In genomic region chr7:95772298-95772770, GRCh38 we compare ENCODE assay signal across 8 cellular contexts. TPM values are rescaled to one million over a fixed set of nuclear protein-coding genes. Genes with fewer than 3 reads are reported as not detected.
DNase-seq lines count a peak whose midpoint lies in the region; ATAC-seq and TF ChIP-seq lines count a peak whose summit lies in the region.

Gene DYNC1I1 (plus strand): TSS chr7:95772554. CDS start chr7:95804730, 32,176 bp downstream.

- H3K9me3 Mint-ChIP-seq in activated CD8-positive, alpha-beta T cell treated with anti-CD3 and anti-CD28 coated beads, Interleukin-2, amount 10 ng/mL, durations not matched to agents 7 days and 5 days (ENCODE audit: insufficient read depth): no peaks in the 10 kb centered on the region
- peaks cover 0 to 2% (median 0%) of the 10 kb centered on the region in 7 donors for H3K9me3 Mint-ChIP-seq in naive B cell

- H3K4me2 ChIP-seq in BLaER1: peak within 1 kb of the TSS; percentile 96

- CTCF ChIA-PET in activated CD8-positive, alpha-beta T cell treated with anti-CD3 and anti-CD28 coated beads, Interleukin-2, amount 10 ng/mL, durations not matched to agents 7 days and 5 days (lab: Charles Lee): interaction anchor here (1.4 kb wide), 1 partner anchor 440 kb away, joined by 5 read pairs; no protein-coding TSS in a partner anchor

- ATAC-seq in GM19023 (IDR thresholded peaks at IDR 0.05; ENCODE audit: unreplicated experiment) (peak; percentile 91), HG03095 (IDR thresholded peaks at IDR 0.05; ENCODE audit: unreplicated experiment) (peak; percentile 93), naive B cell (ENCODE audit: low read depth in 2 of 2) (peak; percentile 59 to 76), thoracic aorta (ENCODE audit: insufficient number of reproducible peaks, low FRiP score, low read depth) (peak; percentile 72)
- peak; percentile 92 for ATAC-seq in activated CD8-positive, alpha-beta T cell treated with anti-CD3 and anti-CD28 coated beads, Interleukin-2, amount 10 ng/mL, durations not matched to agents 7 days and 5 days

- H3K36me3 Mint-ChIP-seq in activated CD8-positive, alpha-beta T cell treated with anti-CD3 and anti-CD28 coated beads, Interleukin-2, amount 10 ng/mL, durations not matched to agents 7 days and 5 days (ENCODE audit: low read depth): no peaks in the 10 kb centered on the region
- H3K36me3 Mint-ChIP-seq in naive B cell: no peaks in the 10 kb centered on the region

- no peak within 1 kb of the TSS for H3K27ac ChIP-seq in BLaER1
- peak within 1 kb of the TSS; percentile 74 to 84 for H3K27ac ChIP-seq in thoracic aorta

- peaks cover 3% of the 10 kb centered on the region for H3K4me1 Mint-ChIP-seq in activated CD8-positive, alpha-beta T cell treated with anti-CD3 and anti-CD28 coated beads, Interleukin-2, amount 10 ng/mL, durations not matched to agents 7 days and 5 days (ENCODE audit: low read depth)
- H3K4me1 Mint-ChIP-seq in naive B cell: peaks cover 0 to 11% (median 5%) of the 10 kb centered on the region in 3 donors

- POLR2A ChIA-PET in activated CD8-positive, alpha-beta T cell treated with anti-CD3 and anti-CD28 coated beads, Interleukin-2, amount 10 ng/mL, durations not matched to agents 7 days and 5 days (lab: Charles Lee): no interaction called here

- H3K27me3 Mint-ChIP-seq in activated CD8-positive, alpha-beta T cell treated with anti-CD3 and anti-CD28 coated beads, Interleukin-2, amount 10 ng/mL, durations not matched to agents 7 days and 5 days (ENCODE audit: low read depth): peaks cover 21% of the 10 kb centered on the region
- peaks cover 16 to 27% (median 17%) of the 10 kb centered on the region in 3 donors for H3K27me3 Mint-ChIP-seq in naive B cell

- no peaks in the 10 kb centered on the region for H4K20me1 ChIP-seq in BLaER1

- H3K4me3 ChIP-seq in BLaER1 (peak within 1 kb of the TSS; percentile 74), fibroblast of pulmonary artery (replicated peaks; ENCODE audit: low read depth, low read length) (peak within 1 kb of the TSS; percentile 55), thoracic aorta (peak within 1 kb of the TSS; percentile 95)

- H3K4me1 ChIP-seq in BLaER1 (peaks cover 32% of the 10 kb centered on the region), thoracic aorta (ENCODE audit: control insufficient read depth in 1 of 2, low read depth in 2 of 2) (peaks cover 7 to 39% of the 10 kb centered on the region in 2 donors)

- H3K9ac ChIP-seq in BLaER1: peak within 1 kb of the TSS; percentile 69; the same call in 1 of the 2 replicates

- H3K27ac Mint-ChIP-seq in activated CD8-positive, alpha-beta T cell treated with anti-CD3 and anti-CD28 coated beads, Interleukin-2, amount 10 ng/mL, durations not matched to agents 7 days and 5 days: no peak within 1 kb of the TSS
- H3K27ac Mint-ChIP-seq in naive B cell: peak within 1 kb of the TSS in 1 of 6 donors; percentile 31

- H3K27me3 ChIP-seq in BLaER1 (no peaks in the 10 kb centered on the region), thoracic aorta (replicated peaks; ENCODE audit: insufficient read depth) (no peaks in the 10 kb centered on the region)

- no peaks in the 10 kb centered on the region for H3K9me3 ChIP-seq in BLaER1
- no peaks in the 10 kb centered on the region for H3K9me3 ChIP-seq in thoracic aorta

- H3K36me3 ChIP-seq in BLaER1: no peaks in the 10 kb centered on the region
- H3K36me3 ChIP-seq in thoracic aorta: no peaks in the 10 kb centered on the region

- DNase-seq in NCI-H2171 treated with DMSO at 0.1 percent for 48 hours (lab: John Stamatoyannopoulos, UW) (peak; percentile 71), fibroblast of pulmonary artery (ENCODE audit: low read depth) (peak; percentile 54), naive B cell (peak; percentile 10), thoracic aorta (ENCODE audit: low spot score) (peak; percentile 9)
- DNase-seq in activated CD8-positive, alpha-beta T cell treated with anti-CD3 and anti-CD28 coated beads, Interleukin-2, amount 10 ng/mL, durations not matched to agents 7 days and 5 days: peak; percentile 29

- TF ChIP-seq CTCF in fibroblast of pulmonary artery (IDR thresholded peaks at IDR 0.05; ENCODE audit: low read length, missing control alignments) (no peak), thoracic aorta (IDR thresholded peaks at IDR 0.05) (peak; percentile 13)

- H3K4me3 Mint-ChIP-seq in activated CD8-positive, alpha-beta T cell treated with anti-CD3 and anti-CD28 coated beads, Interleukin-2, amount 10 ng/mL, durations not matched to agents 7 days and 5 days: peak within 1 kb of the TSS; percentile 56
- H3K4me3 Mint-ChIP-seq in naive B cell: peak within 1 kb of the TSS; percentile 35 to 91 (median 84)

RNA-seq across cellular contexts. Expression of gene DYNC1I1, which starts in this region (rescaled TPM):
- not detected for total RNA-seq in activated CD8-positive, alpha-beta T cell treated with anti-CD3 and anti-CD28 coated beads, Interleukin-2, amount 10 ng/mL, durations not matched to agents 7 days and 5 days
- not detected for polyA plus RNA-seq in naive B cell (ENCODE audit: low read depth in 6 of 6)
- 10 to 100 TPM; 24.6 to 69.1 TPM for total RNA-seq in thoracic aorta

Comparison
In these comparisons a context has a peak if more than half of its experiments do, and no peak if none do; other contexts are left out.
1. RNA of gene DYNC1I1 (total RNA-seq): 24.6 to 69.1 TPM in thoracic aorta; not detected in activated CD8-positive, alpha-beta T cell treated with anti-CD3 and anti-CD28 coated beads, Interleukin-2, amount 10 ng/mL, durations not matched to agents 7 days and 5 days; every median in the first group is over 10 times any median in the second.
2. Peak in DNase-seq and ATAC-seq in activated CD8-positive, alpha-beta T cell treated with anti-CD3 and anti-CD28 coated beads, Interleukin-2, amount 10 ng/mL, durations not matched to agents 7 days and 5 days; RNA of the gene not detected or under 1 TPM.
3. Peak in DNase-seq and ATAC-seq in naive B cell; RNA of the gene not detected or under 1 TPM.
4. DNase-seq: peak in every context shown above with its lines; median percentile 71 in NCI-H2171 treated with DMSO at 0.1 percent for 48 hours; 54 in fibroblast of pulmonary artery; 29 in activated CD8-positive, alpha-beta T cell treated with anti-CD3 and anti-CD28 coated beads, Interleukin-2, amount 10 ng/mL, durations not matched to agents 7 days and 5 days; 10 in naive B cell; 9 in thoracic aorta.
5. Peak in every context shown above with its lines, with median percentiles within 50 percentile points of each other: H3K4me3 ChIP-seq and ATAC-seq.